1 cellular context compared by ENCODE assay signal in genomic region chr2:206801417-206801772, GRCh38.
TF ChIP-seq lines count a peak whose summit lies in the region.

No MANE protein-coding gene starts in this region.

TF ChIP-seq in GM23338, 12 proteins besides CTCF, POLR2A, EP300 and RAD21 (continued from another document):
- TF ChIP-seq, protein P1, sequence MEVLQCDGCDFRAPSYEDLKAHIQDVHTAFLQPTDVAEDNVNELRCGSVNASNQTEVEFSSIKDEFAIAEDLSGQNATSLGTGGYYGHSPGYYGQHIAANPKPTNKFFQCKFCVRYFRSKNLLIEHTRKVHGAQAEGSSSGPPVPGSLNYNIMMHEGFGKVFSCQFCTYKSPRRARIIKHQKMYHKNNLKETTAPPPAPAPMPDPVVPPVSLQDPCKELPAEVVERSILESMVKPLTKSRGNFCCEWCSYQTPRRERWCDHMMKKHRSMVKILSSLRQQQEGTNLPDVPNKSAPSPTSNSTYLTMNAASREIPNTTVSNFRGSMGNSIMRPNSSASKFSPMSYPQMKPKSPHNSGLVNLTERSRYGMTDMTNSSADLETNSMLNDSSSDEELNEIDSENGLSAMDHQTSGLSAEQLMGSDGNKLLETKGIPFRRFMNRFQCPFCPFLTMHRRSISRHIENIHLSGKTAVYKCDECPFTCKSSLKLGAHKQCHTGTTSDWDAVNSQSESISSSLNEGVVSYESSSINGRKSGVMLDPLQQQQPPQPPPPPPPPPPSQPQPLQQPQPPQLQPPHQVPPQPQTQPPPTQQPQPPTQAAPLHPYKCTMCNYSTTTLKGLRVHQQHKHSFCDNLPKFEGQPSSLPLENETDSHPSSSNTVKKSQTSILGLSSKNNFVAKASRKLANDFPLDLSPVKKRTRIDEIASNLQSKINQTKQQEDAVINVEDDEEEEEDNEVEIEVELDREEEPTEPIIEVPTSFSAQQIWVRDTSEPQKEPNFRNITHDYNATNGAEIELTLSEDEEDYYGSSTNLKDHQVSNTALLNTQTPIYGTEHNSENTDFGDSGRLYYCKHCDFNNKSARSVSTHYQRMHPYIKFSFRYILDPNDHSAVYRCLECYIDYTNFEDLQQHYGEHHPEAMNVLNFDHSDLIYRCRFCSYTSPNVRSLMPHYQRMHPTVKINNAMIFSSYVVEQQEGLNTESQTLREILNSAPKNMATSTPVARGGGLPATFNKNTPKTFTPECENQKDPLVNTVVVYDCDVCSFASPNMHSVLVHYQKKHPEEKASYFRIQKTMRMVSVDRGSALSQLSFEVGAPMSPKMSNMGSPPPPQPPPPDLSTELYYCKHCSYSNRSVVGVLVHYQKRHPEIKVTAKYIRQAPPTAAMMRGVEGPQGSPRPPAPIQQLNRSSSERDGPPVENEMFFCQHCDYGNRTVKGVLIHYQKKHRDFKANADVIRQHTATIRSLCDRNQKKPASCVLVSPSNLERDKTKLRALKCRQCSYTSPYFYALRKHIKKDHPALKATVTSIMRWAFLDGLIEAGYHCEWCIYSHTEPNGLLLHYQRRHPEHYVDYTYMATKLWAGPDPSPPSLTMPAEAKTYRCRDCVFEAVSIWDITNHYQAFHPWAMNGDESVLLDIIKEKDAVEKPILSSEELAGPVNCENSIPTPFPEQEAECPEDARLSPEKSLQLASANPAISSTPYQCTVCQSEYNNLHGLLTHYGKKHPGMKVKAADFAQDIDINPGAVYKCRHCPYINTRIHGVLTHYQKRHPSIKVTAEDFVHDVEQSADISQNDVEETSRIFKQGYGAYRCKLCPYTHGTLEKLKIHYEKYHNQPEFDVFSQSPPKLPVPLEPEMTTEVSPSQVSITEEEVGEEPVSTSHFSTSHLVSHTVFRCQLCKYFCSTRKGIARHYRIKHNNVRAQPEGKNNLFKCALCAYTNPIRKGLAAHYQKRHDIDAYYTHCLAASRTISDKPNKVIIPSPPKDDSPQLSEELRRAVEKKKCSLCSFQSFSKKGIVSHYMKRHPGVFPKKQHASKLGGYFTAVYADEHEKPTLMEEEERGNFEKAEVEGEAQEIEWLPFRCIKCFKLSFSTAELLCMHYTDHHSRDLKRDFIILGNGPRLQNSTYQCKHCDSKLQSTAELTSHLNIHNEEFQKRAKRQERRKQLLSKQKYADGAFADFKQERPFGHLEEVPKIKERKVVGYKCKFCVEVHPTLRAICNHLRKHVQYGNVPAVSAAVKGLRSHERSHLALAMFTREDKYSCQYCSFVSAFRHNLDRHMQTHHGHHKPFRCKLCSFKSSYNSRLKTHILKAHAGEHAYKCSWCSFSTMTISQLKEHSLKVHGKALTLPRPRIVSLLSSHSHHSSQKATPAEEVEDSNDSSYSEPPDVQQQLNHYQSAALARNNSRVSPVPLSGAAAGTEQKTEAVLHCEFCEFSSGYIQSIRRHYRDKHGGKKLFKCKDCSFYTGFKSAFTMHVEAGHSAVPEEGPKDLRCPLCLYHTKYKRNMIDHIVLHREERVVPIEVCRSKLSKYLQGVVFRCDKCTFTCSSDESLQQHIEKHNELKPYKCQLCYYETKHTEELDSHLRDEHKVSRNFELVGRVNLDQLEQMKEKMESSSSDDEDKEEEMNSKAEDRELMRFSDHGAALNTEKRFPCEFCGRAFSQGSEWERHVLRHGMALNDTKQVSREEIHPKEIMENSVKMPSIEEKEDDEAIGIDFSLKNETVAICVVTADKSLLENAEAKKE (CRISPR knock-in tag; IDR thresholded peaks at IDR 0.05): no peak
- TF ChIP-seq ETS1 (IDR thresholded peaks at IDR 0.05) (no peak), REST (IDR thresholded peaks at IDR 0.05; ENCODE audit: unreplicated experiment) (no peak), EZH2phosphoT487 (IDR thresholded peaks at IDR 0.05; ENCODE audit: unreplicated experiment) (no peak), CREB1 (CRISPR knock-in tag; IDR thresholded peaks at IDR 0.05; ENCODE audit: low read depth) (no peak), ZNF331 (CRISPR knock-in tag; IDR thresholded peaks at IDR 0.05; ENCODE audit: low read depth) (no peak)
